In genomic region chr19:58361900-58362271, GRCh38 we compare ENCODE assay signal across 8 cellular contexts. TPM values are rescaled to one million over a fixed set of nuclear protein-coding genes. Genes with fewer than 3 reads are reported as not detected.
DNase-seq lines count a peak whose midpoint lies in the region; ATAC-seq and TF ChIP-seq lines count a peak whose summit lies in the region.

No MANE protein-coding gene starts in this region.

- H3K4me3 ChIP-seq in OCI-LY1 (ENCODE audit: low read depth, low read length, poor library complexity, severe bottlenecking) (peak overlapping the region; percentile 83), iPS DF 6.9 (ENCODE audit: low read length) (peak overlapping the region; percentile 66), skin epidermis (peak overlapping the region; percentile 55 to 88 (median 74))

- H3K4me3 Mint-ChIP-seq in activated naive CD8-positive, alpha-beta T cell treated with anti-CD3 and anti-CD28 coated beads, Interleukin-2, amount 10 ng/mL, durations not matched to agents 7 days and 5 days, result peak overlapping the region; percentile 94

- H3K79me2 ChIP-seq in OCI-LY1 (ENCODE audit: insufficient read depth, low read length), result no peaks in the 10 kb centered on the region

- peak overlapping the region; percentile 71 for H3K27ac ChIP-seq in OCI-LY1 (ENCODE audit: low read depth, low read length, poor library complexity, severe bottlenecking)
- no peak overlapping the region for H3K27ac ChIP-seq in iPS DF 6.9 (ENCODE audit: low read length)
- peak overlapping the region; percentile 43 to 98 (median 92) for H3K27ac ChIP-seq in skin epidermis

- H2AFZ ChIP-seq in OCI-LY1 (ENCODE audit: low read length), result 0 out of 2 replicates have a peak overlapping the region, but pooled peaks have one; percentile 29

- H3K27me3 ChIP-seq in OCI-LY1 (ENCODE audit: insufficient read depth, low read length) (no peaks in the 10 kb centered on the region), iPS DF 6.9 (ENCODE audit: control insufficient read depth, insufficient read depth, low read length) (no peaks in the 10 kb centered on the region)

- H3K36me3 ChIP-seq in OCI-LY1 (ENCODE audit: insufficient read depth, low read length) (no peaks in the 10 kb centered on the region), iPS DF 6.9 (ENCODE audit: control insufficient read depth, insufficient read depth, low read length) (peaks cover under 1% of the 10 kb centered on the region; the same call in 1 of the 2 replicates)

- H3K9me3 Mint-ChIP-seq in activated naive CD8-positive, alpha-beta T cell treated with anti-CD3 and anti-CD28 coated beads, Interleukin-2, amount 10 ng/mL, durations not matched to agents 7 days and 5 days, result no peaks in the 10 kb centered on the region

- peaks cover 13% of the 10 kb centered on the region for H3K4me1 Mint-ChIP-seq in activated naive CD8-positive, alpha-beta T cell treated with anti-CD3 and anti-CD28 coated beads, Interleukin-2, amount 10 ng/mL, durations not matched to agents 7 days and 5 days

- H4K20me1 ChIP-seq in OCI-LY1 (ENCODE audit: insufficient read depth, low read length), result no peaks in the 10 kb centered on the region

- WGBS in iPS DF 6.9 (ENCODE audit: insufficient coverage, insufficient read length), result no CpG with 5 or more reads among the region's 28 CpGs

- H3K9me3 ChIP-seq in OCI-LY1 (ENCODE audit: low read length) (no peaks in the 10 kb centered on the region), iPS DF 6.9 (ENCODE audit: control insufficient read depth, insufficient read depth, low read length) (no peaks in the 10 kb centered on the region)

- DNase-seq in NCI-H345 (lab: John Stamatoyannopoulos, UW) (peak; percentile 32), NCI-H345 treated with DMSO at 0.1 percent for 48 hours (lab: John Stamatoyannopoulos, UW; ENCODE audit: unreplicated experiment) (no peak), iPS DF 6.9 (ENCODE audit: low read depth, low spot score) (no peak)
- peak; percentile 69 for DNase-seq in activated naive CD8-positive, alpha-beta T cell treated with anti-CD3 and anti-CD28 coated beads, Interleukin-2, amount 10 ng/mL, durations not matched to agents 7 days and 5 days

- peak overlapping the region; percentile 92 for H3K4me2 ChIP-seq in OCI-LY1 (ENCODE audit: low read length)

- no peaks in the 10 kb centered on the region for H3K36me3 Mint-ChIP-seq in activated naive CD8-positive, alpha-beta T cell treated with anti-CD3 and anti-CD28 coated beads, Interleukin-2, amount 10 ng/mL, durations not matched to agents 7 days and 5 days

- peak overlapping the region; percentile 93 for H3K9ac ChIP-seq in OCI-LY1 (ENCODE audit: low read length)

- no peaks in the 10 kb centered on the region for H3F3A ChIP-seq in OCI-LY1 (ENCODE audit: insufficient read depth, low read length)

- peak; percentile 12 for ATAC-seq in HG03025 (IDR thresholded peaks at IDR 0.05; ENCODE audit: low FRiP score, unreplicated experiment)
- peak; percentile 11 for ATAC-seq in activated naive CD8-positive, alpha-beta T cell treated with anti-CD3 and anti-CD28 coated beads, Interleukin-2, amount 10 ng/mL, durations not matched to agents 7 days and 5 days (ENCODE audit: low read depth)
- ATAC-seq in GM18517 (IDR thresholded peaks at IDR 0.05; ENCODE audit: unreplicated experiment), result no peak

- peak overlapping the region; percentile 94 for H3K27ac Mint-ChIP-seq in activated naive CD8-positive, alpha-beta T cell treated with anti-CD3 and anti-CD28 coated beads, Interleukin-2, amount 10 ng/mL, durations not matched to agents 7 days and 5 days

- POLR2A ChIA-PET in activated naive CD8-positive, alpha-beta T cell treated with anti-CD3 and anti-CD28 coated beads, Interleukin-2, amount 10 ng/mL, durations not matched to agents 7 days and 5 days (lab: Charles Lee), result interaction anchor here (0.8 to 5.0 kb wide), 16 partner anchors 10 to 200 kb away, joined by 3 to 50 read pairs (median 6); partner anchors contain the start of genes RPS5, ZBTB45, ZNF274 and ZNF324B

- TF ChIP-seq CTCF in OCI-LY1 (IDR thresholded peaks at IDR 0.05; ENCODE audit: low read length), result no peak

- H3K4me1 ChIP-seq in OCI-LY1 (ENCODE audit: insufficient read depth, low read length, severe bottlenecking) (peaks cover 15% of the 10 kb centered on the region), iPS DF 6.9 (ENCODE audit: control insufficient read depth, insufficient read depth, low read length) (peaks cover 2% of the 10 kb centered on the region; the same call in 1 of the 2 replicates)

- no peaks in the 10 kb centered on the region for H3K27me3 Mint-ChIP-seq in activated naive CD8-positive, alpha-beta T cell treated with anti-CD3 and anti-CD28 coated beads, Interleukin-2, amount 10 ng/mL, durations not matched to agents 7 days and 5 days

- H3K9me2 ChIP-seq in OCI-LY1 (ENCODE audit: low read depth, low read length), result no peaks in the 10 kb centered on the region

RNA-seq across cellular contexts. Expression of gene ZNF497, which starts 0.7 kb away (rescaled TPM):
- 1 to 10 TPM; 1.7 to 2.1 TPM for total RNA-seq in activated naive CD8-positive, alpha-beta T cell treated with anti-CD3 and anti-CD28 coated beads, Interleukin-2, amount 10 ng/mL, durations not matched to agents 7 days and 5 days

RNA-seq across cellular contexts. Expression of gene A1BG, which starts 8.6 kb away (rescaled TPM):
- 10 to 100 TPM; 21.0 to 22.8 TPM for total RNA-seq in activated naive CD8-positive, alpha-beta T cell treated with anti-CD3 and anti-CD28 coated beads, Interleukin-2, amount 10 ng/mL, durations not matched to agents 7 days and 5 days

RNA-seq across cellular contexts. Expression of gene ZNF837, which starts 18.9 kb away (rescaled TPM):
- 1 to 10 TPM; 2.9 to 3.5 TPM for total RNA-seq in activated naive CD8-positive, alpha-beta T cell treated with anti-CD3 and anti-CD28 coated beads, Interleukin-2, amount 10 ng/mL, durations not matched to agents 7 days and 5 days

RNA-seq across cellular contexts. Expression of gene RPS5, which starts 25.2 kb away (rescaled TPM):
- total RNA-seq in activated naive CD8-positive, alpha-beta T cell treated with anti-CD3 and anti-CD28 coated beads, Interleukin-2, amount 10 ng/mL, durations not matched to agents 7 days and 5 days, result 1,000 to 10,000 TPM; 1,038 to 1,039 TPM

RNA-seq across cellular contexts. Expression of gene RNF225, which starts 33.6 kb away (rescaled TPM):
- total RNA-seq in activated naive CD8-positive, alpha-beta T cell treated with anti-CD3 and anti-CD28 coated beads, Interleukin-2, amount 10 ng/mL, durations not matched to agents 7 days and 5 days, result under 1 TPM; 0.83 to 0.94 TPM

Comparison
In these comparisons a context has a peak if more than half of its experiments do, and no peak if none do; other contexts are left out.
1. DNase-seq: peak in NCI-H345 (single experiment) and activated naive CD8-positive, alpha-beta T cell treated with anti-CD3 and anti-CD28 coated beads, Interleukin-2, amount 10 ng/mL, durations not matched to agents 7 days and 5 days (single experiment); none in NCI-H345 treated with DMSO at 0.1 percent for 48 hours (single experiment) and iPS DF 6.9 (single experiment).
2. Peak in every context shown above with its lines, with median percentiles within 50 percentile points of each other: H3K4me3 ChIP-seq.